Comparison of ENCODE assay signal across 8 cellular contexts in the genomic region with DNA sequence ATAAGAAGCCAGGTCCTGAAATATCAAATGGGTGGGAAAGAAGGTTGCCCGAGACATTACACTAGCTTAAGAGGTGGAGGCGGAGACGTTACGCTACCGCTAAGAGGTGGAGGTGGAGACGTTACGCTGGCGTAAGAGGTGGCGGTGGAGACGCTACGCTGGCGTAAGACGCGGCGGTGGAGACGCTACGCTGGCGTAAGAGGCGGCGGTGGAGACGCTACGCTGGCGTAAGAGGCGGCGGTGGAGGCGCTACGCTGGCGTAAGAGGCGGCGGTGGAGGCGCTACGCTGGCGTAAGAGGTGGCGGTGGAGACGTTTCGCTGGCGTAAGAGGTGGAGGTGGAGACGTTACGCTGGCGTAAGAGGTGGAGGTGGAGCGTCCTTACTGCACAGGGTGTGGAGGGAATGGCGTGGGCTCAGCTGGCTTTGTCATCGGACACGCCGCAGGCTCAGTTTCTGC. TPM values are rescaled to one million over a fixed set of nuclear protein-coding genes. Genes with fewer than 3 reads are reported as not detected.
DNase-seq lines count a peak whose midpoint lies in the region; ATAC-seq lines count a peak whose summit lies in the region.

No MANE protein-coding gene starts in this region.

- peaks cover 7% of the 10 kb centered on the region for H3K9me3 Mint-ChIP-seq in activated naive CD8-positive, alpha-beta T cell treated with anti-CD3 and anti-CD28 coated beads, Interleukin-2, amount 10 ng/mL, durations not matched to agents 7 days and 5 days
- peaks cover 0 to 5% (median 0%) of the 10 kb centered on the region in 9 donors for H3K9me3 Mint-ChIP-seq in naive thymus-derived CD8-positive, alpha-beta T cell

- peaks cover 5% of the 10 kb centered on the region for H3K4me1 Mint-ChIP-seq in activated naive CD8-positive, alpha-beta T cell treated with anti-CD3 and anti-CD28 coated beads, Interleukin-2, amount 10 ng/mL, durations not matched to agents 7 days and 5 days
- H3K4me1 Mint-ChIP-seq in naive thymus-derived CD8-positive, alpha-beta T cell, result peaks cover 7 to 23% (median 13%) of the 10 kb centered on the region in 4 donors

- H3K4me3 Mint-ChIP-seq in activated naive CD8-positive, alpha-beta T cell treated with anti-CD3 and anti-CD28 coated beads, Interleukin-2, amount 10 ng/mL, durations not matched to agents 7 days and 5 days, result peak overlapping the region; percentile 31
- H3K4me3 Mint-ChIP-seq in naive thymus-derived CD8-positive, alpha-beta T cell, result peak overlapping the region in 7 of 10 donors; percentile 55 to 82 (median 79)

- ATAC-seq in HG03378 (IDR thresholded peaks at IDR 0.05; ENCODE audit: unreplicated experiment), result peak; percentile 43
- ATAC-seq in activated naive CD8-positive, alpha-beta T cell treated with anti-CD3 and anti-CD28 coated beads, Interleukin-2, amount 10 ng/mL, durations not matched to agents 7 days and 5 days (ENCODE audit: low read depth), result peak; percentile 51
- ATAC-seq in naive thymus-derived CD8-positive, alpha-beta T cell, result peak; percentile 63 to 80
- no peak for ATAC-seq in HG03442 (IDR thresholded peaks at IDR 0.05; ENCODE audit: unreplicated experiment)
- ATAC-seq in HG02973 (IDR thresholded peaks at IDR 0.05; ENCODE audit: unreplicated experiment), result no peak
- no peak for ATAC-seq in HG03565 (IDR thresholded peaks at IDR 0.05; ENCODE audit: unreplicated experiment)

- peak overlapping the region; percentile 57 for H3K27ac Mint-ChIP-seq in activated naive CD8-positive, alpha-beta T cell treated with anti-CD3 and anti-CD28 coated beads, Interleukin-2, amount 10 ng/mL, durations not matched to agents 7 days and 5 days
- peak overlapping the region in 9 of 10 donors; percentile 75 to 98 (median 90) for H3K27ac Mint-ChIP-seq in naive thymus-derived CD8-positive, alpha-beta T cell

- POLR2A ChIA-PET in activated naive CD8-positive, alpha-beta T cell treated with anti-CD3 and anti-CD28 coated beads, Interleukin-2, amount 10 ng/mL, durations not matched to agents 7 days and 5 days (lab: Charles Lee), result no interaction called here
- POLR2A ChIA-PET in naive thymus-derived CD8-positive, alpha-beta T cell (lab: Charles Lee), result interaction anchor here (4.2 kb wide), 1 partner anchor 13 kb away, joined by 23 read pairs; the partner anchor contains the start of gene CYP4V2

- DNase-seq in EH (ENCODE audit: low read depth) (peak; percentile 46), NCI-H748 treated with DMSO at 0.1 percent for 48 hours (lab: John Stamatoyannopoulos, UW) (no peak)
- no peak for DNase-seq in activated naive CD8-positive, alpha-beta T cell treated with anti-CD3 and anti-CD28 coated beads, Interleukin-2, amount 10 ng/mL, durations not matched to agents 7 days and 5 days
- peak in 6 of 10 donors; percentile 24 to 84 (median 60) for DNase-seq in naive thymus-derived CD8-positive, alpha-beta T cell

- H3K27me3 Mint-ChIP-seq in activated naive CD8-positive, alpha-beta T cell treated with anti-CD3 and anti-CD28 coated beads, Interleukin-2, amount 10 ng/mL, durations not matched to agents 7 days and 5 days, result no peaks in the 10 kb centered on the region
- H3K27me3 Mint-ChIP-seq in naive thymus-derived CD8-positive, alpha-beta T cell, result no peaks in the 10 kb centered on the region

- peaks cover 15% of the 10 kb centered on the region for H3K36me3 Mint-ChIP-seq in activated naive CD8-positive, alpha-beta T cell treated with anti-CD3 and anti-CD28 coated beads, Interleukin-2, amount 10 ng/mL, durations not matched to agents 7 days and 5 days
- H3K36me3 Mint-ChIP-seq in naive thymus-derived CD8-positive, alpha-beta T cell, result peaks cover 5 to 8% (median 7%) of the 10 kb centered on the region in 3 donors

RNA-seq across cellular contexts. Expression of gene CYP4V2, which starts 12.8 kb away (rescaled TPM):
- total RNA-seq in activated naive CD8-positive, alpha-beta T cell treated with anti-CD3 and anti-CD28 coated beads, Interleukin-2, amount 10 ng/mL, durations not matched to agents 7 days and 5 days, result 10 to 100 TPM; 18.3 to 19.2 TPM
- total RNA-seq in naive thymus-derived CD8-positive, alpha-beta T cell, result 10 to 100 TPM; 29.4 to 30.3 TPM
- polyA plus RNA-seq in naive thymus-derived CD8-positive, alpha-beta T cell, result 10 to 100 TPM; 19.3 to 28.4 (median 22.9) TPM

RNA-seq across cellular contexts. Expression of gene KLKB1, which starts 23.2 kb away (rescaled TPM):
- total RNA-seq in activated naive CD8-positive, alpha-beta T cell treated with anti-CD3 and anti-CD28 coated beads, Interleukin-2, amount 10 ng/mL, durations not matched to agents 7 days and 5 days, result under 1 TPM; 0.48 to 0.67 TPM
- 1 to 10 TPM; 1.8 to 2.9 TPM for total RNA-seq in naive thymus-derived CD8-positive, alpha-beta T cell
- polyA plus RNA-seq in naive thymus-derived CD8-positive, alpha-beta T cell, result not detected

Comparison
In these comparisons a context has a peak if more than half of its experiments do, and no peak if none do; other contexts are left out.
1. DNase-seq: peak in EH (single experiment) and naive thymus-derived CD8-positive, alpha-beta T cell (6 of 10); none in activated naive CD8-positive, alpha-beta T cell treated with anti-CD3 and anti-CD28 coated beads, Interleukin-2, amount 10 ng/mL, durations not matched to agents 7 days and 5 days (single experiment) and NCI-H748 treated with DMSO at 0.1 percent for 48 hours (single experiment).
2. ATAC-seq: peak in HG03378 (single experiment), activated naive CD8-positive, alpha-beta T cell treated with anti-CD3 and anti-CD28 coated beads, Interleukin-2, amount 10 ng/mL, durations not matched to agents 7 days and 5 days (single experiment) and naive thymus-derived CD8-positive, alpha-beta T cell (2 of 2); none in HG03442 (single experiment), HG02973 (single experiment) and HG03565 (single experiment).